In the genomic region with DNA sequence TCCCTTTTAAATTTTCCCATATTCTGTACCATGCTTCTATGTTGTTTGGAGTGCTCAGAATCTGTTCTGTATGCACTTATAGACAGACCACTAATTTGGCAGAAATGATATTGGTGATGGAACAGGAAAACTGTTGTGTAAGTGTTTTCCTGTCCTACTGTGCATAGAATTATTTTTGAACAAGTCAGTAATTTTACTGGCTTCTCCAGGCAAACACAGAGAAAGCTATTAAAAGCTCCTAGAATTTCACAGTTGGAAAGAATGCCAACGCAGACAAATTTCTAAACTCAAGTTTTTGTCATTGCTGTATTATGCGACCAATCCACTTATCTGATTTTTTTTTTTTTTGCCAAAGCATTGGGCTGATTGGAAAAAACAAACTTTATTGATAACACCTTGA, we compare ENCODE assay signal across 24 cellular contexts.
"Had no signal": no experiment of that assay in that cellular context is flagged by ENCODE, and none has a peak within 500 bp of the region (broad histone marks: within the 10 kb centered on the region; RNA-seq: fewer than 3 reads in every experiment).

No MANE protein-coding gene starts in this region.

- H3K9ac ChIP-seq: KMS-11 had no signal

- H3K4me1 Mint-ChIP-seq: activated B cell treated with CpG ODN at 0.5 μM for 24 hours; activated CD4-positive, alpha-beta T cell treated with anti-CD3 and anti-CD28 coated beads, Interleukin-2, amount 10 ng/mL, durations not matched to agents 24 days and 14 days; activated CD8-positive, alpha-beta memory T cell treated with anti-CD3 and anti-CD28 coated beads, Interleukin-2, amount 10 ng/mL, durations not matched to agents 7 days and 5 days; central memory CD8-positive, alpha-beta T cell had no signal

- H3K4me2 ChIP-seq: KMS-11 had no signal

- H3K27ac Mint-ChIP-seq: activated B cell treated with CpG ODN at 0.5 μM for 24 hours; activated CD4-positive, alpha-beta T cell treated with anti-CD3 and anti-CD28 coated beads, Interleukin-2, amount 10 ng/mL, durations not matched to agents 24 days and 14 days; activated CD8-positive, alpha-beta memory T cell treated with anti-CD3 and anti-CD28 coated beads, Interleukin-2, amount 10 ng/mL, durations not matched to agents 7 days and 5 days; activated naive CD8-positive, alpha-beta T cell; activated T-cell treated with anti-CD3 and anti-CD28 coated beads, Interleukin-2, amount 50 U/mL, for 24 hours; activated T-helper 1 cell treated with anti-CD3 and anti-CD28 coated beads, Interleukin-12 subunit alpha, Interleukin-12 subunit beta, Interleukin-2, Interleukin-4 antibody, amounts not matched to agents 30 ng/mL and 10 ng/mL and 1 ng/mL, durations not matched to agents 14 hours and 24 hours and 36 hours; T-helper 1 cell treated with Interleukin-12 subunit alpha and Interleukin-12 subunit beta and Interleukin-4 antibody, amounts not matched to agents 30 μg/mL and 1 μg/mL, for 36 hours had no signal

- DNase-seq: activated B cell treated with CpG ODN at 0.5 μM for 24 hours; activated CD4-positive, alpha-beta T cell treated with anti-CD3 and anti-CD28 coated beads for 1 hour; activated CD4-positive, alpha-beta T cell treated with anti-CD3 and anti-CD28 coated beads, Interleukin-2, amount 10 ng/mL, durations not matched to agents 24 days and 14 days; activated CD4-positive, alpha-beta T cell treated with anti-CD3 and anti-CD28 coated beads, Interleukin-2, amount 50 U/mL, for 48 hours; activated CD8-positive, alpha-beta memory T cell treated with anti-CD3 and anti-CD28 coated beads, Interleukin-2, amount 10 ng/mL, durations not matched to agents 7 days and 5 days; activated effector memory CD4-positive, alpha-beta T cell treated with Interleukin-2 at 50 U/mL for 16 hours; activated naive CD4-positive, alpha-beta T cell; activated T-cell treated with anti-CD3 and anti-CD28 coated beads, Interleukin-2, amount 50 U/mL, for 24 hours; amygdala; MG63; MV-4-11; NCI-H1092 treated with DMSO at 0.1 percent for 48 hours; NCI-H1417 treated with DMSO at 0.1 percent for 48 hours; NCI-H1694 treated with DMSO at 0.1 percent for 48 hours; NCI-H2029 treated with DMSO at 0.1 percent for 48 hours; NCI-H510A; SHP77 had no signal

- ATAC-seq: activated CD8-positive, alpha-beta memory T cell treated with anti-CD3 and anti-CD28 coated beads, Interleukin-2, amount 10 ng/mL, durations not matched to agents 7 days and 5 days had no signal

- H3K36me3 Mint-ChIP-seq: activated CD8-positive, alpha-beta memory T cell treated with anti-CD3 and anti-CD28 coated beads, Interleukin-2, amount 10 ng/mL, durations not matched to agents 7 days and 5 days; activated naive CD8-positive, alpha-beta T cell had no signal

- H3K4me3 ChIP-seq: MG63, SJSA1 had no signal

- H3K9me3 Mint-ChIP-seq: activated B cell treated with CpG ODN at 0.5 μM for 24 hours; activated CD4-positive, alpha-beta T cell treated with anti-CD3 and anti-CD28 coated beads, Interleukin-2, amount 10 ng/mL, durations not matched to agents 24 days and 14 days; activated T-cell treated with anti-CD3 and anti-CD28 coated beads, Interleukin-2, amount 50 U/mL, for 24 hours; activated T-helper 1 cell treated with anti-CD3 and anti-CD28 coated beads, Interleukin-12 subunit alpha, Interleukin-12 subunit beta, Interleukin-2, Interleukin-4 antibody, amounts not matched to agents 30 ng/mL and 10 ng/mL and 1 ng/mL, durations not matched to agents 14 hours and 24 hours and 36 hours; central memory CD8-positive, alpha-beta T cell; T-helper 1 cell treated with Interleukin-12 subunit alpha and Interleukin-12 subunit beta and Interleukin-4 antibody, amounts not matched to agents 30 μg/mL and 1 μg/mL, for 36 hours had no signal

- H3K27me3 Mint-ChIP-seq: activated B cell treated with CpG ODN at 0.5 μM for 24 hours; activated CD8-positive, alpha-beta memory T cell treated with anti-CD3 and anti-CD28 coated beads, Interleukin-2, amount 10 ng/mL, durations not matched to agents 7 days and 5 days; brain had no signal

- H3K4me3 Mint-ChIP-seq: activated B cell treated with CpG ODN at 0.5 μM for 24 hours; activated CD4-positive, alpha-beta T cell treated with anti-CD3 and anti-CD28 coated beads, Interleukin-2, amount 10 ng/mL, durations not matched to agents 24 days and 14 days; activated CD8-positive, alpha-beta memory T cell treated with anti-CD3 and anti-CD28 coated beads, Interleukin-2, amount 10 ng/mL, durations not matched to agents 7 days and 5 days; activated naive CD8-positive, alpha-beta T cell; activated T-cell treated with anti-CD3 and anti-CD28 coated beads, Interleukin-2, amount 50 U/mL, for 24 hours; activated T-helper 1 cell treated with anti-CD3 and anti-CD28 coated beads, Interleukin-12 subunit alpha, Interleukin-12 subunit beta, Interleukin-2, Interleukin-4 antibody, amounts not matched to agents 30 ng/mL and 10 ng/mL and 1 ng/mL, durations not matched to agents 14 hours and 24 hours and 36 hours; brain; central memory CD8-positive, alpha-beta T cell; T-helper 1 cell treated with Interleukin-12 subunit alpha and Interleukin-12 subunit beta and Interleukin-4 antibody, amounts not matched to agents 30 μg/mL and 1 μg/mL, for 36 hours had no signal

- H3K36me3 ChIP-seq: MG63, SJSA1 had no signal

- H3K27ac ChIP-seq: KMS-11, SJSA1 had no signal

- H3K27me3 ChIP-seq: MG63, SJSA1 had no signal

- H3K4me1 ChIP-seq: SJSA1 had no signal

- H3K9me3 ChIP-seq: MG63, SJSA1 had no signal
